Comparison of ENCODE assay signal across 17 cellular contexts in the genomic region with DNA sequence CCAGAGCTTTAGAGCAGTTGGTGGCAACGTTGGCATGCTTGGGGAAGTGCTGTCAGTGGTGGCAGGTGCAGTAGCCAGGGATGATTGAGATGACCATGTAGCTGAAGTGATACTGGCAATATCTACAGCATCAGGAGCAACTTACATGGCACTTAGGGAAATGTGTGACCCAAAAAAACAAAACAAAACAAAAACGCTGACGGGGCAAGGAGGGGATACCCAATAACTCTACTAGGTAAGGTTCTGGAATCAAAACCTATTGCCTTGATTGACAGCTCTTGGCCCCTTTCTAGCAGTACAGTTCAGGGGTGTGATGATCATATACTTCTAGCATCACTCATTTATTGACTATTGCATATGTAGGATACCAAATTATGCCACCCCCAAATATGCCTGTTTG.
"Had no signal": no experiment of that assay in that cellular context is flagged by ENCODE, and none has a peak within 500 bp of the region (broad histone marks: within the 10 kb centered on the region; RNA-seq: fewer than 3 reads in every experiment).

No MANE protein-coding gene starts in this region.

- H3K36me3 ChIP-seq: colonic mucosa, esophagus squamous epithelium, gastroesophageal sphincter, neutrophil, ovary, right atrium auricular region, sigmoid colon, vagina had no signal

- H3K4me3 ChIP-seq: colonic mucosa, esophagus squamous epithelium, gastroesophageal sphincter, mucosa of descending colon, ovary, right atrium auricular region, sigmoid colon, skin epidermis, vagina had no signal

- H3K4me3 Mint-ChIP-seq: naive thymus-derived CD8-positive, alpha-beta T cell; type B pancreatic cell had no signal

- H3K4me1 Mint-ChIP-seq: naive thymus-derived CD8-positive, alpha-beta T cell had no signal

- H3K4me1 ChIP-seq: colonic mucosa, esophagus squamous epithelium, gastroesophageal sphincter, right atrium auricular region had no signal

- H3K27me3 Mint-ChIP-seq: type B pancreatic cell had no signal

- H3K27me3 ChIP-seq: colonic mucosa, esophagus squamous epithelium, gastroesophageal sphincter, neutrophil, ovary, right atrium auricular region, sigmoid colon, vagina had no signal

- ATAC-seq: gastroesophageal sphincter; mucosa of descending colon; naive thymus-derived CD8-positive, alpha-beta T cell had no signal

- DNase-seq: colonic mucosa; dermis blood vessel endothelial cell; esophagus squamous epithelium; glutamatergic neuron; kidney glomerular epithelial cell; mucosa of descending colon; naive thymus-derived CD8-positive, alpha-beta T cell; ovary; sigmoid colon; stimulated activated CD4-positive, alpha-beta T cell treated with anti-CD3 and anti-CD28 coated beads, Interleukin-2, amount 100 ng/mL, for 48 hours; stimulated activated naive CD4-positive, alpha-beta T cell treated with Interleukin-2 at 50 U/mL for 16 hours had no signal

- H3K27ac Mint-ChIP-seq: naive thymus-derived CD8-positive, alpha-beta T cell; type B pancreatic cell had no signal

- H3K27ac ChIP-seq: colonic mucosa, esophagus squamous epithelium, gastroesophageal sphincter, neutrophil, ovary, right atrium auricular region, sigmoid colon, skin epidermis, vagina had no signal

- H3K9me3 ChIP-seq: colonic mucosa, esophagus squamous epithelium, gastroesophageal sphincter, neutrophil, ovary, right atrium auricular region, vagina had no signal
